Comparison of ENCODE assay signal across 20 cellular contexts in genomic region chr19:38032951-38033350, GRCh38.
DNase-seq lines count a peak whose midpoint lies in the region; ATAC-seq and TF ChIP-seq lines count a peak whose summit lies in the region.
"Had no signal": no experiment of that assay in that cellular context is flagged by ENCODE, and none has a peak within 500 bp of the region (broad histone marks: within the 10 kb centered on the region; RNA-seq: fewer than 3 reads in every experiment).

No MANE protein-coding gene starts in this region.

- no peak overlapping the region for H3K14ac ChIP-seq in IMR-90 (replicated peaks; ENCODE audit: low read depth, low read length)

- H2AK9ac ChIP-seq in IMR-90 (replicated peaks; ENCODE audit: low read depth, low read length, poor library complexity) = no peak overlapping the region

- TF ChIP-seq POLR2A in IMR-90 (IDR thresholded peaks at IDR 0.05; ENCODE audit: low read depth, low read length) (no peak), gastrocnemius medialis (IDR thresholded peaks at IDR 0.05) (no peak), GM18505 (IDR thresholded peaks at IDR 0.05; ENCODE audit: borderline replicate concordance, extremely low read depth, insufficient read depth, insufficient read length) (no peak)

- WGBS in IMR-90 (ENCODE audit: extremely low coverage in 2 of 2, insufficient read length in 1 of 2), 2 experiments = no CpG with 5 or more reads among the region's 5 CpGs

- in situ Hi-C loops in IMR-90 (cut with MboI; ENCODE audit: low sequenced_read_pairs) (no loop called here), brain microvascular endothelial cell (cut with HindIII; ENCODE audit: low pct_ligation_motif_present, low sequenced_read_pairs) (no loop called here), gastrocnemius medialis (cut with MboI; ENCODE audit: low sequenced_read_pairs in 4 of 4) (no loop called here)

- no peak overlapping the region; the same call in 1 of the 2 replicates for H3K23ac ChIP-seq in IMR-90 (ENCODE audit: low read depth, low read length)

- peak overlapping the region; percentile 12; the same call in 1 of the 2 replicates for H2BK120ac ChIP-seq in IMR-90 (ENCODE audit: low read depth, low read length)

- no peak overlapping the region for H2AK5ac ChIP-seq in IMR-90 (ENCODE audit: low read depth, low read length)

- no peak overlapping the region for H3K56ac ChIP-seq in IMR-90 (ENCODE audit: extremely low read depth, insufficient read depth, low read length)

- H2AFZ ChIP-seq in IMR-90 (replicated peaks; ENCODE audit: low read length, poor library complexity) = no peak overlapping the region
- H2AFZ ChIP-seq: GM23248 had no signal

- H4K91ac ChIP-seq in IMR-90 (ENCODE audit: insufficient read depth, low read depth, low read length) = peak overlapping the region; percentile 15; the same call in 1 of the 2 replicates

- intact Hi-C loops in IMR-90 (cut with micrococcal nuclease) = no loop called here
- intact Hi-C loops in lower lobe of right lung (cut with DNase I) = no loop called here
- intact Hi-C loops in gastrocnemius medialis (cut with DNase I; ENCODE audit: low total_unique reads) = no loop called here

- peaks cover 53 to 95% of the 10 kb centered on the region in 2 experiments for H3K79me1 ChIP-seq in IMR-90 (ENCODE audit: low read depth in 1 of 2, low read length in 2 of 2)

- peak overlapping the region; percentile 58; the same call in 1 of the 3 replicates for H2BK15ac ChIP-seq in IMR-90 (ENCODE audit: low read depth, low read length)

- H3K9me1 ChIP-seq in IMR-90 (ENCODE audit: insufficient read depth, low read length) = peaks cover 32% of the 10 kb centered on the region

- H3K9ac ChIP-seq in BLaER1 (no peak overlapping the region), IMR-90 (ENCODE audit: low read depth, low read length) (no peak overlapping the region)

- no peak for ATAC-seq in IMR-90 (ENCODE audit: low read depth)
- ATAC-seq in lower lobe of right lung = no peak
- ATAC-seq in gastrocnemius medialis = no peak
- ATAC-seq in GM18505 (IDR thresholded peaks at IDR 0.05; ENCODE audit: unreplicated experiment) = no peak
- ATAC-seq: heart left ventricle, Panc1, SK-N-SH treated with all-trans-retinoic acid at 6 μM for 48 hours had no signal

- POLR2A ChIA-PET in IMR-90 (lab: Charles Lee; ENCODE audit: unreplicated experiment) = no interaction called here

- DNase-seq in IMR-90 (no peak), brain microvascular endothelial cell (no peak), lower lobe of right lung (no peak), gastrocnemius medialis (no peak), HPDE6-E6E7 (ENCODE audit: extremely low spot score) (no peak), germinal center (ENCODE audit: low spot score) (no peak)
- DNase-seq: activated CD4-positive, alpha-beta memory T cell treated with anti-CD3 and anti-CD28 coated beads for 36 hours; GM23248; heart left ventricle; NCI-H2029 treated with DMSO at 0.1 percent for 48 hours; NCI-H524; ovary; stimulated activated naive CD4-positive, alpha-beta T cell treated with Interleukin-2 at 50 U/mL for 16 hours had no signal

- H3K4me3 ChIP-seq in BLaER1 (no peak overlapping the region), IMR-90 (ENCODE audit: insufficient read depth, low read depth, low read length) (no peak overlapping the region), brain microvascular endothelial cell (ENCODE audit: low read depth, low read length) (no peak overlapping the region), lower lobe of right lung (no peak overlapping the region), gastrocnemius medialis (no peak overlapping the region)
- H3K4me3 ChIP-seq: coronary artery, GM23248, heart left ventricle, mucosa of descending colon, ovary had no signal

- peak overlapping the region; percentile 24; the same call in 1 of the 2 replicates for H3K4ac ChIP-seq in IMR-90 (ENCODE audit: low read depth, low read length)

- CTCF ChIA-PET in IMR-90 (lab: Yijun Ruan, JAX) = no interaction called here

- H4K5ac ChIP-seq in IMR-90 (ENCODE audit: low read depth, low read length) = no peak overlapping the region; the same call in 1 of the 2 replicates

- dilution Hi-C loops in IMR-90 (cut with HindIII; ENCODE audit: low sequenced_read_pairs, unreplicated experiment) = no loop called here

- BruUV-seq in IMR-90 (replicated peaks; lab: Mats Ljungman, UMichigan) = no TSS peak

- H3K27ac ChIP-seq in BLaER1 (no peak overlapping the region), IMR-90 (ENCODE audit: insufficient read depth, low read length) (no peak overlapping the region), brain microvascular endothelial cell (peak overlapping the region; percentile 96), lower lobe of right lung (peak overlapping the region; percentile 9), gastrocnemius medialis (no peak overlapping the region)
- H3K27ac ChIP-seq: coronary artery, epithelial cell of prostate, GM23248, ovary had no signal

- H3K9me3 ChIP-seq in BLaER1 = no peaks in the 10 kb centered on the region
- peaks cover 2% of the 10 kb centered on the region; the same call in 1 of the 2 replicates for H3K9me3 ChIP-seq in IMR-90 (ENCODE audit: control insufficient read depth, insufficient read depth, low read length)
- H3K9me3 ChIP-seq in lower lobe of right lung = no peaks in the 10 kb centered on the region
- no peaks in the 10 kb centered on the region for H3K9me3 ChIP-seq in gastrocnemius medialis
- H3K9me3 ChIP-seq: mucosa of descending colon, ovary had no signal

- H3K36me3 ChIP-seq in BLaER1 (peaks cover 19% of the 10 kb centered on the region), IMR-90 (ENCODE audit: control insufficient read depth, insufficient read depth, low read length) (peaks cover 5% of the 10 kb centered on the region), brain microvascular endothelial cell (replicated peaks) (peaks cover 9% of the 10 kb centered on the region), lower lobe of right lung (peaks cover 16% of the 10 kb centered on the region), gastrocnemius medialis (no peaks in the 10 kb centered on the region)
- H3K36me3 ChIP-seq: ovary had no signal

- H3K4me1 ChIP-seq in BLaER1 = peaks cover 58% of the 10 kb centered on the region
- H3K4me1 ChIP-seq in IMR-90 (ENCODE audit: control insufficient read depth, insufficient read depth, low read length) = peaks cover 38% of the 10 kb centered on the region
- peaks cover 44% of the 10 kb centered on the region for H3K4me1 ChIP-seq in lower lobe of right lung
- peaks cover 22 to 23% of the 10 kb centered on the region in 2 donors for H3K4me1 ChIP-seq in gastrocnemius medialis

- H2BK20ac ChIP-seq in IMR-90 (ENCODE audit: low read depth, low read length) = no peak overlapping the region

- no peak overlapping the region for H3K18ac ChIP-seq in IMR-90 (ENCODE audit: low read depth, low read length)

- peaks cover 7% of the 10 kb centered on the region; the same call in 1 of the 2 replicates for H4K20me1 ChIP-seq in BLaER1
- H4K20me1 ChIP-seq in IMR-90 (ENCODE audit: insufficient read depth, low read length) = peaks cover 11% of the 10 kb centered on the region

- H4K8ac ChIP-seq in IMR-90 (ENCODE audit: low read depth in 2 of 2, low read length in 2 of 2) = 0 out of 4 replicates have a peak overlapping the region, but pooled peaks of 1 of the 2 experiments have one; percentile 35

- H3K27me3 ChIP-seq in BLaER1 (no peaks in the 10 kb centered on the region), IMR-90 (ENCODE audit: control insufficient read depth, insufficient read depth, low read length) (no peaks in the 10 kb centered on the region), brain microvascular endothelial cell (replicated peaks) (no peaks in the 10 kb centered on the region), lower lobe of right lung (ENCODE audit: low read depth) (no peaks in the 10 kb centered on the region), gastrocnemius medialis (no peaks in the 10 kb centered on the region)
- H3K27me3 ChIP-seq: heart left ventricle, ovary had no signal

- H3K4me2 ChIP-seq in BLaER1 = peak overlapping the region; percentile 5; the same call in 1 of the 2 replicates
- no peak overlapping the region for H3K4me2 ChIP-seq in IMR-90 (ENCODE audit: low read depth, low read length)

- no peak for TF ChIP-seq RAD21 in IMR-90 (IDR thresholded peaks at IDR 0.05; ENCODE audit: low read length)

- peak overlapping the region; percentile 4 for H2BK5ac ChIP-seq in IMR-90 (ENCODE audit: low read depth, low read length, poor library complexity, severe bottlenecking)

- TF ChIP-seq CTCF in IMR-90 (conservative IDR thresholded peaks at IDR 0.05; ENCODE audit: low read depth, low read length) (no peak), brain microvascular endothelial cell (IDR thresholded peaks at IDR 0.05; ENCODE audit: low read depth, low read length, missing control alignments) (no peak), lower lobe of right lung (IDR thresholded peaks at IDR 0.05) (no peak), gastrocnemius medialis (IDR thresholded peaks at IDR 0.05 in 4 of 5, conservative IDR thresholded peaks at IDR 0.05 in 1 of 5) (no peak)

TF ChIP-seq in IMR-90, 13 proteins besides CTCF, POLR2A, EP300 and RAD21:
- TF ChIP-seq RFX5 (IDR thresholded peaks at IDR 0.05; ENCODE audit: low read depth, low read length) (no peak), MAFK (IDR thresholded peaks at IDR 0.05; ENCODE audit: low read depth, low read length) (no peak), BHLHE40 (IDR thresholded peaks at IDR 0.05; ENCODE audit: low read depth, low read length) (no peak), NFE2L2 (IDR thresholded peaks at IDR 0.05; ENCODE audit: low read depth, low read length) (no peak), CEBPB (IDR thresholded peaks at IDR 0.05; ENCODE audit: low read depth, low read length) (peak; percentile 44; the same call in 1 of the 2 replicates), USF2 (IDR thresholded peaks at IDR 0.05; ENCODE audit: low read depth, low read length) (no peak)

Comparison
In these comparisons a context has a peak if more than half of its experiments do, and no peak if none do; other contexts are left out.
1. H3K27ac ChIP-seq: peak in brain microvascular endothelial cell (single experiment) and lower lobe of right lung (single experiment); none in BLaER1 (single experiment), IMR-90 (single experiment) and gastrocnemius medialis (0 of 4).